8 cellular contexts compared by ENCODE assay signal in the genomic region with DNA sequence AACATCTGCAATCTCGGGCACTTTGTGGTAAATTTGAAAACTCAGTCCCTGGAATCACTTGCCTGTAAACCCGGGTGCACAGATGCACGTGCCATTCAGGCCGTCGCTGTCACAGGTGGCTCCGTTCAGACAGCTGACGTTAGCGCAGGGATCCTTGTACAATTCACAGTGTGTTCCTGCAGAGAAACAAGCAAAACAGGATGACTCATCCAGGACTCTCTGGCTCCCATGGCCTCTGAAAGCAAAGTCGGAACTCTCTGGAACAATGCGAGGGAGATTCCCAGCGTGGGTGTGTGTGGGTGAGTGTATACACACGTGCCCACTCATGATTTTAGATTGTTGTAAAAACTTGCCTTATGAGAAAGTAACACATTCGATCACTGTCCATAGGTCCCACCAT.
A peak's percentile ranks its signal among the peaks of the same experiment; 100 is the strongest.
DNase-seq lines count a peak whose midpoint lies in the region; ATAC-seq and TF ChIP-seq lines count a peak whose summit lies in the region.

No MANE protein-coding gene starts in this region.

- CTCF ChIA-PET in PC-9 (lab: Charles Lee), result no interaction called here

- intact Hi-C loops in PC-9 (cut with micrococcal nuclease; ENCODE audit: unreplicated experiment), result no loop called here

- H3K36me3 Mint-ChIP-seq in progenitor cell of endocrine pancreas (ENCODE audit: insufficient read depth), result no peaks in the 10 kb centered on the region

- H3K27me3 ChIP-seq in PC-9 (ENCODE audit: insufficient read depth, low read depth), result no peaks in the 10 kb centered on the region

- peaks cover 12% of the 10 kb centered on the region for H3F3A ChIP-seq in PC-9 (ENCODE audit: insufficient read depth, low read depth)

- no peak for ATAC-seq in HG03139 (IDR thresholded peaks at IDR 0.05; ENCODE audit: unreplicated experiment)
- no peak for ATAC-seq in stimulated activated naive CD8-positive, alpha-beta T cell treated with anti-CD3 and anti-CD28 coated beads, Interleukin-15, Interleukin-2, amounts not matched to agents 100 U/mL and 50 U/mL, for 24 hours
- no peak for ATAC-seq in HG03039 (IDR thresholded peaks at IDR 0.05; ENCODE audit: unreplicated experiment)

- POLR2A ChIA-PET in PC-9 (lab: Charles Lee; ENCODE audit: unreplicated experiment), result no interaction called here

- no TSS peak for BruUV-seq in PC-9 (replicated peaks; lab: Mats Ljungman, UMichigan)

- H3K36me3 ChIP-seq in PC-9 (ENCODE audit: low read depth), result no peaks in the 10 kb centered on the region

- peak overlapping the region; percentile 88 for H3K27ac ChIP-seq in PC-9

- H4K20me1 ChIP-seq in PC-9 (ENCODE audit: insufficient read depth), result no peaks in the 10 kb centered on the region

- H2AFZ ChIP-seq in PC-9, result no peak overlapping the region

- H3K4me3 ChIP-seq in PC-9 (no peak overlapping the region), fibroblast of mammary gland (ENCODE audit: control insufficient read depth, low read depth, low read length) (no peak overlapping the region)

- H3K4me3 Mint-ChIP-seq in progenitor cell of endocrine pancreas (ENCODE audit: low read depth), result no peak overlapping the region

- peaks cover 20% of the 10 kb centered on the region for H3K4me1 ChIP-seq in PC-9 (replicated peaks; ENCODE audit: insufficient read depth)

- H3K4me2 ChIP-seq in PC-9, result no peak overlapping the region

- in situ Hi-C loops in Caki2 (cut with HindIII; ENCODE audit: low pct_unique_long_range_greater_than_20kb, low sequenced_read_pairs), result no loop called here

- peaks cover 3% of the 10 kb centered on the region for H3K4me1 Mint-ChIP-seq in progenitor cell of endocrine pancreas (ENCODE audit: low read depth)

- peaks cover 15% of the 10 kb centered on the region; the same call in 1 of the 2 replicates for H3K9me3 ChIP-seq in PC-9 (ENCODE audit: insufficient read depth, low read depth)

- no peaks in the 10 kb centered on the region for H3K79me2 ChIP-seq in PC-9 (ENCODE audit: low read depth)

- H3K27ac Mint-ChIP-seq in progenitor cell of endocrine pancreas, result peak overlapping the region; percentile 29

- no peak for TF ChIP-seq CTCF in PC-9 (conservative IDR thresholded peaks at IDR 0.05)
- no peak for TF ChIP-seq CTCF in fibroblast of mammary gland (conservative IDR thresholded peaks at IDR 0.05; ENCODE audit: control insufficient read depth, insufficient read depth, low read depth, low read length)
- no peak for TF ChIP-seq CTCF in progenitor cell of endocrine pancreas (IDR thresholded peaks at IDR 0.05; ENCODE audit: unreplicated experiment)

- no peaks in the 10 kb centered on the region for H3K9me3 Mint-ChIP-seq in progenitor cell of endocrine pancreas (ENCODE audit: low read depth)

- peak; percentile 81 for DNase-seq in Caki2 (ENCODE audit: low read depth)
- DNase-seq in PC-9, result peak in 1 of 2 experiments; percentile 51
- peak; percentile 100 for DNase-seq in fibroblast of mammary gland (ENCODE audit: low read depth)
- no peak for DNase-seq in progenitor cell of endocrine pancreas (ENCODE audit: low spot score, unreplicated experiment)
- no peak for DNase-seq in MV-4-11 (lab: John Stamatoyannopoulos, UW)
- no peak for DNase-seq in stimulated activated naive CD8-positive, alpha-beta T cell treated with anti-CD3 and anti-CD28 coated beads, Interleukin-15, Interleukin-2, amounts not matched to agents 100 U/mL and 50 U/mL, for 24 hours

- no peaks in the 10 kb centered on the region for H3K27me3 Mint-ChIP-seq in progenitor cell of endocrine pancreas

- H3K9me2 ChIP-seq in PC-9 (ENCODE audit: insufficient read depth), result peaks cover 3% of the 10 kb centered on the region; the same call in 1 of the 2 replicates

Comparison
In these comparisons a context has a peak if more than half of its experiments do, and no peak if none do; other contexts are left out.
1. DNase-seq: peak in Caki2 (single experiment) and fibroblast of mammary gland (single experiment); none in progenitor cell of endocrine pancreas (single experiment), MV-4-11 (single experiment) and stimulated activated naive CD8-positive, alpha-beta T cell treated with anti-CD3 and anti-CD28 coated beads, Interleukin-15, Interleukin-2, amounts not matched to agents 100 U/mL and 50 U/mL, for 24 hours (single experiment).